Comparison of ENCODE assay signal across 1 cellular context in the genomic region with DNA sequence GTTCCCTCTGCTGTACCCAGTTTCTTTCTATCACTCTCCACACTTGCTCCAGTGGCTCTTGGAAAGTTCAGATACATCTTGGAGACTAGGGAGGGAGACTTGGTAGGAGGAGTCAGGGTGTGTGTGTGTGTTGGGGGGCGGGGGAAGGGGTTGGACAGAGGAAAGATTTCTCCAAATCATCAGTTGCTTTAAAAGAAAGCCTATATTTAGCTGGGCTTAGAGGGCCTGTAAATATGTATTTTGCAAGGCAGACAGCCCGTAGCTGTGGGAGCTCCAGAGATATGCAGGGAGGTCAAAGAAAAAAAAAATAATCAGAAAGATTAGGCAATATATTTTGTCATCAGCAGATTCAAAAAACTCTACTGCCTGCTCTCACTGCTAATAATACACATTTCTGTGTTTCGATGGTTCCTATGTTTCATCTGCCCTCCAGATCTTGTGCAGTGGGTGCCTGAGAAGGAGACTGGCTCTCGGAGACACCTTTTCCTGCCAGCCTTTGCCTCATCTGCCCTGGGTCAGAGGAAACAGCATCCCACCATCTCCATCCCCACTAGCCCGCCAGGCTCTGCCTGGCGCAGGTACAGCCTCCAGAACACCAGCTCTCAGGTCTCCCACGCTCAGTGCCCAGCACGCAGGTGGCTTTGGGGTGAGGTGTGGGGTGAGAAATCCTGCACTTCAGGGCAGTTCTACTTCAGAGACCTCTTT.
TF ChIP-seq lines count a peak whose summit lies in the region.

No MANE protein-coding gene starts in this region.

TF ChIP-seq in GM23338, 12 proteins besides CTCF, POLR2A, EP300 and RAD21:
- TF ChIP-seq, protein P1, sequence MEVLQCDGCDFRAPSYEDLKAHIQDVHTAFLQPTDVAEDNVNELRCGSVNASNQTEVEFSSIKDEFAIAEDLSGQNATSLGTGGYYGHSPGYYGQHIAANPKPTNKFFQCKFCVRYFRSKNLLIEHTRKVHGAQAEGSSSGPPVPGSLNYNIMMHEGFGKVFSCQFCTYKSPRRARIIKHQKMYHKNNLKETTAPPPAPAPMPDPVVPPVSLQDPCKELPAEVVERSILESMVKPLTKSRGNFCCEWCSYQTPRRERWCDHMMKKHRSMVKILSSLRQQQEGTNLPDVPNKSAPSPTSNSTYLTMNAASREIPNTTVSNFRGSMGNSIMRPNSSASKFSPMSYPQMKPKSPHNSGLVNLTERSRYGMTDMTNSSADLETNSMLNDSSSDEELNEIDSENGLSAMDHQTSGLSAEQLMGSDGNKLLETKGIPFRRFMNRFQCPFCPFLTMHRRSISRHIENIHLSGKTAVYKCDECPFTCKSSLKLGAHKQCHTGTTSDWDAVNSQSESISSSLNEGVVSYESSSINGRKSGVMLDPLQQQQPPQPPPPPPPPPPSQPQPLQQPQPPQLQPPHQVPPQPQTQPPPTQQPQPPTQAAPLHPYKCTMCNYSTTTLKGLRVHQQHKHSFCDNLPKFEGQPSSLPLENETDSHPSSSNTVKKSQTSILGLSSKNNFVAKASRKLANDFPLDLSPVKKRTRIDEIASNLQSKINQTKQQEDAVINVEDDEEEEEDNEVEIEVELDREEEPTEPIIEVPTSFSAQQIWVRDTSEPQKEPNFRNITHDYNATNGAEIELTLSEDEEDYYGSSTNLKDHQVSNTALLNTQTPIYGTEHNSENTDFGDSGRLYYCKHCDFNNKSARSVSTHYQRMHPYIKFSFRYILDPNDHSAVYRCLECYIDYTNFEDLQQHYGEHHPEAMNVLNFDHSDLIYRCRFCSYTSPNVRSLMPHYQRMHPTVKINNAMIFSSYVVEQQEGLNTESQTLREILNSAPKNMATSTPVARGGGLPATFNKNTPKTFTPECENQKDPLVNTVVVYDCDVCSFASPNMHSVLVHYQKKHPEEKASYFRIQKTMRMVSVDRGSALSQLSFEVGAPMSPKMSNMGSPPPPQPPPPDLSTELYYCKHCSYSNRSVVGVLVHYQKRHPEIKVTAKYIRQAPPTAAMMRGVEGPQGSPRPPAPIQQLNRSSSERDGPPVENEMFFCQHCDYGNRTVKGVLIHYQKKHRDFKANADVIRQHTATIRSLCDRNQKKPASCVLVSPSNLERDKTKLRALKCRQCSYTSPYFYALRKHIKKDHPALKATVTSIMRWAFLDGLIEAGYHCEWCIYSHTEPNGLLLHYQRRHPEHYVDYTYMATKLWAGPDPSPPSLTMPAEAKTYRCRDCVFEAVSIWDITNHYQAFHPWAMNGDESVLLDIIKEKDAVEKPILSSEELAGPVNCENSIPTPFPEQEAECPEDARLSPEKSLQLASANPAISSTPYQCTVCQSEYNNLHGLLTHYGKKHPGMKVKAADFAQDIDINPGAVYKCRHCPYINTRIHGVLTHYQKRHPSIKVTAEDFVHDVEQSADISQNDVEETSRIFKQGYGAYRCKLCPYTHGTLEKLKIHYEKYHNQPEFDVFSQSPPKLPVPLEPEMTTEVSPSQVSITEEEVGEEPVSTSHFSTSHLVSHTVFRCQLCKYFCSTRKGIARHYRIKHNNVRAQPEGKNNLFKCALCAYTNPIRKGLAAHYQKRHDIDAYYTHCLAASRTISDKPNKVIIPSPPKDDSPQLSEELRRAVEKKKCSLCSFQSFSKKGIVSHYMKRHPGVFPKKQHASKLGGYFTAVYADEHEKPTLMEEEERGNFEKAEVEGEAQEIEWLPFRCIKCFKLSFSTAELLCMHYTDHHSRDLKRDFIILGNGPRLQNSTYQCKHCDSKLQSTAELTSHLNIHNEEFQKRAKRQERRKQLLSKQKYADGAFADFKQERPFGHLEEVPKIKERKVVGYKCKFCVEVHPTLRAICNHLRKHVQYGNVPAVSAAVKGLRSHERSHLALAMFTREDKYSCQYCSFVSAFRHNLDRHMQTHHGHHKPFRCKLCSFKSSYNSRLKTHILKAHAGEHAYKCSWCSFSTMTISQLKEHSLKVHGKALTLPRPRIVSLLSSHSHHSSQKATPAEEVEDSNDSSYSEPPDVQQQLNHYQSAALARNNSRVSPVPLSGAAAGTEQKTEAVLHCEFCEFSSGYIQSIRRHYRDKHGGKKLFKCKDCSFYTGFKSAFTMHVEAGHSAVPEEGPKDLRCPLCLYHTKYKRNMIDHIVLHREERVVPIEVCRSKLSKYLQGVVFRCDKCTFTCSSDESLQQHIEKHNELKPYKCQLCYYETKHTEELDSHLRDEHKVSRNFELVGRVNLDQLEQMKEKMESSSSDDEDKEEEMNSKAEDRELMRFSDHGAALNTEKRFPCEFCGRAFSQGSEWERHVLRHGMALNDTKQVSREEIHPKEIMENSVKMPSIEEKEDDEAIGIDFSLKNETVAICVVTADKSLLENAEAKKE (CRISPR knock-in tag; IDR thresholded peaks at IDR 0.05): no peak
- no peak for TF ChIP-seq EZH2 (IDR thresholded peaks at IDR 0.05; ENCODE audit: low read depth, unreplicated experiment)
- no peak for TF ChIP-seq ZNF331 (CRISPR knock-in tag; IDR thresholded peaks at IDR 0.05; ENCODE audit: low read depth)
- no peak for TF ChIP-seq NANOG (IDR thresholded peaks at IDR 0.05; ENCODE audit: borderline replicate concordance)
- TF ChIP-seq CREB1 (CRISPR knock-in tag; IDR thresholded peaks at IDR 0.05; ENCODE audit: low read depth): no peak
- TF ChIP-seq EZH2phosphoT487 (IDR thresholded peaks at IDR 0.05; ENCODE audit: unreplicated experiment): no peak
- TF ChIP-seq, protein P2, sequence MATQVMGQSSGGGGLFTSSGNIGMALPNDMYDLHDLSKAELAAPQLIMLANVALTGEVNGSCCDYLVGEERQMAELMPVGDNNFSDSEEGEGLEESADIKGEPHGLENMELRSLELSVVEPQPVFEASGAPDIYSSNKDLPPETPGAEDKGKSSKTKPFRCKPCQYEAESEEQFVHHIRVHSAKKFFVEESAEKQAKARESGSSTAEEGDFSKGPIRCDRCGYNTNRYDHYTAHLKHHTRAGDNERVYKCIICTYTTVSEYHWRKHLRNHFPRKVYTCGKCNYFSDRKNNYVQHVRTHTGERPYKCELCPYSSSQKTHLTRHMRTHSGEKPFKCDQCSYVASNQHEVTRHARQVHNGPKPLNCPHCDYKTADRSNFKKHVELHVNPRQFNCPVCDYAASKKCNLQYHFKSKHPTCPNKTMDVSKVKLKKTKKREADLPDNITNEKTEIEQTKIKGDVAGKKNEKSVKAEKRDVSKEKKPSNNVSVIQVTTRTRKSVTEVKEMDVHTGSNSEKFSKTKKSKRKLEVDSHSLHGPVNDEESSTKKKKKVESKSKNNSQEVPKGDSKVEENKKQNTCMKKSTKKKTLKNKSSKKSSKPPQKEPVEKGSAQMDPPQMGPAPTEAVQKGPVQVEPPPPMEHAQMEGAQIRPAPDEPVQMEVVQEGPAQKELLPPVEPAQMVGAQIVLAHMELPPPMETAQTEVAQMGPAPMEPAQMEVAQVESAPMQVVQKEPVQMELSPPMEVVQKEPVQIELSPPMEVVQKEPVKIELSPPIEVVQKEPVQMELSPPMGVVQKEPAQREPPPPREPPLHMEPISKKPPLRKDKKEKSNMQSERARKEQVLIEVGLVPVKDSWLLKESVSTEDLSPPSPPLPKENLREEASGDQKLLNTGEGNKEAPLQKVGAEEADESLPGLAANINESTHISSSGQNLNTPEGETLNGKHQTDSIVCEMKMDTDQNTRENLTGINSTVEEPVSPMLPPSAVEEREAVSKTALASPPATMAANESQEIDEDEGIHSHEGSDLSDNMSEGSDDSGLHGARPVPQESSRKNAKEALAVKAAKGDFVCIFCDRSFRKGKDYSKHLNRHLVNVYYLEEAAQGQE (IDR thresholded peaks at IDR 0.05; ENCODE audit: unreplicated experiment): no peak
- no peak for TF ChIP-seq JUNB (IDR thresholded peaks at IDR 0.05; ENCODE audit: unreplicated experiment)
- TF ChIP-seq, protein P3, sequence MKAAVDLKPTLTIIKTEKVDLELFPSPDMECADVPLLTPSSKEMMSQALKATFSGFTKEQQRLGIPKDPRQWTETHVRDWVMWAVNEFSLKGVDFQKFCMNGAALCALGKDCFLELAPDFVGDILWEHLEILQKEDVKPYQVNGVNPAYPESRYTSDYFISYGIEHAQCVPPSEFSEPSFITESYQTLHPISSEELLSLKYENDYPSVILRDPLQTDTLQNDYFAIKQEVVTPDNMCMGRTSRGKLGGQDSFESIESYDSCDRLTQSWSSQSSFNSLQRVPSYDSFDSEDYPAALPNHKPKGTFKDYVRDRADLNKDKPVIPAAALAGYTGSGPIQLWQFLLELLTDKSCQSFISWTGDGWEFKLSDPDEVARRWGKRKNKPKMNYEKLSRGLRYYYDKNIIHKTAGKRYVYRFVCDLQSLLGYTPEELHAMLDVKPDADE (IDR thresholded peaks at IDR 0.05): no peak
